In genomic region chr15:64092075-64092820, GRCh38 we compare ENCODE assay signal across 9 cellular contexts. TPM values are rescaled to one million over a fixed set of nuclear protein-coding genes. Genes with fewer than 3 reads are reported as not detected.
DNase-seq lines count a peak whose midpoint lies in the region; ATAC-seq and TF ChIP-seq lines count a peak whose summit lies in the region.
"Had no signal": no experiment of that assay in that cellular context is flagged by ENCODE, and none has a peak within 500 bp of the region (broad histone marks: within the 10 kb centered on the region; RNA-seq: fewer than 3 reads in every experiment).

No MANE protein-coding gene starts in this region.

- no peak for ATAC-seq in activated CD4-positive, CD25-positive, alpha-beta regulatory T cell treated with anti-CD3 and anti-CD28 coated beads, Interleukin-2, amount 50 U/mL, for 24 hours

- no peaks in the 10 kb centered on the region for H3K27me3 ChIP-seq in prostate gland (replicated peaks; ENCODE audit: insufficient read depth)

- peak in 2 of 4 experiments; percentile 9 to 38 for TF ChIP-seq CTCF in prostate gland (IDR thresholded peaks at IDR 0.05)

- H3K27ac ChIP-seq in epithelial cell of prostate (peak overlapping the region; percentile 74), skin epidermis (peak overlapping the region in 14 of 21 experiments; percentile 79 to 94 (median 83)), prostate gland (peak overlapping the region in 1 of 2 donors; percentile 90)

- peaks cover 4% of the 10 kb centered on the region for H3K4me1 ChIP-seq in prostate gland (replicated peaks)

- TF ChIP-seq POLR2A in prostate gland (IDR thresholded peaks at IDR 0.05), result no peak

- peaks cover 0 to 6% of the 10 kb centered on the region in 2 donors for H3K36me3 ChIP-seq in prostate gland

- H3K4me3 ChIP-seq in skin epidermis (peak overlapping the region in 6 of 7 experiments; percentile 44 to 79 (median 68)), prostate gland (peak overlapping the region in 1 of 2 donors; percentile 59)

- no peaks in the 10 kb centered on the region for H3K9me3 ChIP-seq in prostate gland

- DNase-seq in NCI-H82 (lab: John Stamatoyannopoulos, UW), result peak; percentile 28
- no peak for DNase-seq in NCI-H82 treated with DMSO at 0.1 percent for 48 hours (lab: John Stamatoyannopoulos, UW; ENCODE audit: unreplicated experiment)
- peak; percentile 11 for DNase-seq in RPMI7951 (ENCODE audit: low read depth)
- DNase-seq in epithelial cell of prostate (ENCODE audit: low read depth, low spot score), result no peak
- no peak for DNase-seq in prostate gland (ENCODE audit: low spot score)
- no peak for DNase-seq in nucleus accumbens (lab: John Stamatoyannopoulos, UW)
- DNase-seq: DMS79 had no signal

- intact Hi-C loops in prostate gland (cut with DNase I), result no loop called here

RNA-seq across cellular contexts. Expression of gene CIAO2A, which starts 1.4 kb away (rescaled TPM):
- total RNA-seq in RPMI7951 (2014; rRNA removed; shearing (Covaris generic)), result 223 and 280 TPM in 2 replicates
- total RNA-seq in prostate gland, result 100 to 1,000 TPM in 1 of 2 donors, 10 to 100 TPM in 1; 47.2 to 133 TPM

RNA-seq across cellular contexts. Expression of gene SNX1, which starts 3.5 kb away (rescaled TPM):
- total RNA-seq in RPMI7951 (2014; rRNA removed; shearing (Covaris generic)), result 45.5 and 49.6 TPM in 2 replicates
- 100 to 1,000 TPM; 109 to 110 TPM for total RNA-seq in prostate gland

RNA-seq across cellular contexts. Expression of gene DAPK2, which starts 46.0 kb away (rescaled TPM):
- under 0.01 and 0.49 TPM in 2 replicates for total RNA-seq in RPMI7951 (2014; rRNA removed; shearing (Covaris generic))
- 10 to 100 TPM; 13.8 to 40.4 TPM for total RNA-seq in prostate gland

RNA-seq across cellular contexts. Expression of gene SNX22, which starts 59.3 kb away (rescaled TPM):
- 0.12 and 0.29 TPM in 2 replicates for total RNA-seq in RPMI7951 (2014; rRNA removed; shearing (Covaris generic))
- 10 to 100 TPM; 12.2 to 15.9 TPM for total RNA-seq in prostate gland

Comparison
In these comparisons a context has a peak if more than half of its experiments do, and no peak if none do; other contexts are left out.
1. DNase-seq: peak in NCI-H82 (single experiment) and RPMI7951 (single experiment); none in NCI-H82 treated with DMSO at 0.1 percent for 48 hours (single experiment), epithelial cell of prostate (single experiment), prostate gland (single experiment) and nucleus accumbens (0 of 56).